In the genomic region with DNA sequence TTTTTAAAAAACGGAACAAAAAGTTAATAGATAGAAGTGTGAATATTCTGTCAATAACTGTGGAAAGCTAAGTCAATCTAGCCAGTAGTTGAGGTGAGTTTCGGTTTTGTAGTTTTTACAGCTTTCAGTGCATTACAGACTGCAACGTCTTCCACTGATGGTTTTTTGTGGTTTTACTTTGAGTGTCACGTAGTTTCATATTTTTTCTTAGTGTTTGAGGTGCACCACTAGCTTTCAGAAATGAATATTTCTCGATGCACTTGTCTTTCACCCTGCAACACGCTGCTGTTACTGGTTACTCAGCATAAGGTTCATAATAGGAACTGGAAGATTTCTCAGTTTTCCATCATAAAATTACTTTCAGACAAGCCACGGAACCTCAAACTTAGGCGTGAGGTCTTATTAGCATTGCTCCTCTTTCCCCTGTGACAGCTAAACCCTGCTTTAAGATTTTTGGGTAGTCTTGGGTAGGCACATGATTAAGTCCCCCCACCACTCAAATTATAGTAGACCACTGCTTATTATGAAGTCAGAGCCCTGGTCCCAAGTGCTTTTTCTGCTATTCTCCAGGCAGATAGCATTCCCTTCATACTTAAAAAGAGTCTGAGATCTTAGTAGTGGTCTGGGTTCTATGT, we compare ENCODE assay signal across 8 cellular contexts.
A peak's percentile ranks its signal among the peaks of the same experiment; 100 is the strongest.
DNase-seq lines count a peak whose midpoint lies in the region; ATAC-seq lines count a peak whose summit lies in the region.

No MANE protein-coding gene starts in this region.

- intact Hi-C loops in head of caudate nucleus (cut with DNase I): no loop called here

- ATAC-seq in GM18517 (IDR thresholded peaks at IDR 0.05; ENCODE audit: unreplicated experiment) (peak; percentile 99), GM21381 (IDR thresholded peaks at IDR 0.05; ENCODE audit: unreplicated experiment) (peak; percentile 93), HG03175 (IDR thresholded peaks at IDR 0.05; ENCODE audit: unreplicated experiment) (peak; percentile 97)

- DNase-seq in amniotic epithelial cell (ENCODE audit: low read depth) (peak; percentile 5), NCI-H1694 (lab: John Stamatoyannopoulos, UW) (no peak), COLO829 (ENCODE audit: low spot score) (no peak), head of caudate nucleus (no peak), T-helper 9 cell (no peak)
